In the genomic region with DNA sequence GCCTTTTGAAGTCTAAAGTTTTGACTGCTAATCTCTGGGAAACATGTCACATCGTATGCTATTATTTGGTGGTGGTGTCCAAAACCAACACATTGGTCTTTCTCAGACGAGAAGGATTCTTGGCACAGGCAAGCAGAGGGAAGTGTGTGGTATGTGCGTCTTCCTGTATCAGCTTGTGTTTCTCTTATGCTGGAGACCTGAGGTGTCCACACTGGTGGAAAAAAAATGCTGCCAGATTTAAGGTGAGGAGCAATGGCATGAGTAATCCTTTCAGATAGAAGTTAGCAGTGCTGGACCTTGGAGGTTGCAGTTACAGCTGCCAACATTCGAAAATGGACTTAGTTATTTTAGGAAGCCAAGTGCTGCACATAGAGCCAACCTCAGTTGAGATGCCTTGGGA, we compare ENCODE assay signal across 17 cellular contexts. TPM values are rescaled to one million over a fixed set of nuclear protein-coding genes. Genes with fewer than 3 reads are reported as not detected.
DNase-seq lines count a peak whose midpoint lies in the region; ATAC-seq and TF ChIP-seq lines count a peak whose summit lies in the region.
"Had no signal": no experiment of that assay in that cellular context is flagged by ENCODE, and none has a peak within 500 bp of the region (broad histone marks: within the 10 kb centered on the region; RNA-seq: fewer than 3 reads in every experiment).

No MANE protein-coding gene starts in this region.

- no peaks in the 10 kb centered on the region for H3K9me3 Mint-ChIP-seq in activated CD4-positive, alpha-beta memory T cell treated with anti-CD3 and anti-CD28 coated beads for 36 hours
- H3K9me3 Mint-ChIP-seq: activated naive CD8-positive, alpha-beta T cell treated with anti-CD3 and anti-CD28 coated beads for 36 hours; dendritic cell treated with granulocyte-macrophage colony-stimulating factor and Interleukin-4, amounts not matched to agents 40 ng/mL and 50 ng/mL, for 4 days; naive B cell had no signal

- H3K27ac ChIP-seq in ascending aorta (peak overlapping the region; percentile 68 to 74), ovary (peak overlapping the region; percentile 42 to 73)
- H3K27ac ChIP-seq: KMS-11 had no signal

- ATAC-seq in HG03378 (IDR thresholded peaks at IDR 0.05; ENCODE audit: unreplicated experiment): no peak

- no peak for TF ChIP-seq POLR2A in ovary (IDR thresholded peaks at IDR 0.05)

- peak; percentile 61 for DNase-seq in Daoy (ENCODE audit: low read depth)
- DNase-seq in ascending aorta (ENCODE audit: low spot score in 2 of 2): peak in 1 of 2 donors; percentile 68
- DNase-seq in fibroblast of mammary gland (ENCODE audit: low read depth): peak; percentile 38
- DNase-seq in ovary: no peak
- DNase-seq in DMS 273 (lab: John Stamatoyannopoulos, UW; ENCODE audit: unreplicated experiment): no peak
- DNase-seq in activated CD4-positive, alpha-beta memory T cell treated with anti-CD3 and anti-CD28 coated beads for 36 hours: no peak
- no peak for DNase-seq in putamen (ENCODE audit: low spot score)
- DNase-seq: activated CD4-positive, alpha-beta T cell treated with anti-CD3 and anti-CD28 coated beads for 4 hours; activated naive CD8-positive, alpha-beta T cell treated with anti-CD3 and anti-CD28 coated beads for 36 hours; activated T-cell treated with anti-CD3 and anti-CD28 coated beads, Interleukin-2, amount 50 U/mL, for 1 hour; naive B cell; NCI-H187 treated with DMSO at 0.1 percent for 48 hours; NCI-H526 treated with DMSO at 0.1 percent for 48 hours; SIG-M5 had no signal

- WGBS in ovary, 3 donors: 2 to 7% (median 4%) methylated on average over 4 of the region's 4 CpGs

- H3K27me3 Mint-ChIP-seq in activated CD4-positive, alpha-beta memory T cell treated with anti-CD3 and anti-CD28 coated beads for 36 hours: peaks cover 28% of the 10 kb centered on the region

- TF ChIP-seq CTCF in ascending aorta (IDR thresholded peaks at IDR 0.05) (no peak), fibroblast of mammary gland (conservative IDR thresholded peaks at IDR 0.05; ENCODE audit: control insufficient read depth, insufficient read depth, low read depth, low read length) (no peak), ovary (IDR thresholded peaks at IDR 0.05) (no peak)

- TF ChIP-seq EP300 in ovary (IDR thresholded peaks at IDR 0.05): no peak

- H3K4me3 ChIP-seq in ascending aorta: no peak overlapping the region
- H3K4me3 ChIP-seq in fibroblast of mammary gland (ENCODE audit: control insufficient read depth, low read depth, low read length): no peak overlapping the region
- H3K4me3 ChIP-seq in ovary: no peak overlapping the region

- intact Hi-C loops in ascending aorta (cut with DNase I) (loop anchor here (5.0 kb wide), 1 partner anchor 38 kb away; no protein-coding TSS in a partner anchor), ovary (cut with DNase I) (no loop called here)
- intact Hi-C loops in activated CD4-positive, alpha-beta memory T cell treated with anti-CD3 and anti-CD28 coated beads for 36 hours (cut with micrococcal nuclease): no loop called here

- H3K27me3 ChIP-seq in ascending aorta: no peaks in the 10 kb centered on the region
- H3K27me3 ChIP-seq in ovary: no peaks in the 10 kb centered on the region

- H3K4me3 Mint-ChIP-seq in activated CD4-positive, alpha-beta memory T cell treated with anti-CD3 and anti-CD28 coated beads for 36 hours: no peak overlapping the region
- H3K4me3 Mint-ChIP-seq: activated naive CD8-positive, alpha-beta T cell treated with anti-CD3 and anti-CD28 coated beads for 36 hours; dendritic cell treated with granulocyte-macrophage colony-stimulating factor and Interleukin-4, amounts not matched to agents 40 ng/mL and 50 ng/mL, for 4 days; naive B cell had no signal

- CTCF ChIA-PET in activated CD4-positive, alpha-beta memory T cell treated with anti-CD3 and anti-CD28 coated beads for 36 hours (lab: Charles Lee): interaction anchor here (0.7 kb wide), 1 partner anchor 675 kb away, joined by 3 read pairs; no protein-coding TSS in a partner anchor

- H3K9me3 ChIP-seq in ascending aorta: no peaks in the 10 kb centered on the region
- no peaks in the 10 kb centered on the region for H3K9me3 ChIP-seq in ovary

- H3K36me3 ChIP-seq in ascending aorta (no peaks in the 10 kb centered on the region), ovary (no peaks in the 10 kb centered on the region)

- H3K36me3 Mint-ChIP-seq in activated CD4-positive, alpha-beta memory T cell treated with anti-CD3 and anti-CD28 coated beads for 36 hours: no peaks in the 10 kb centered on the region
- H3K36me3 Mint-ChIP-seq: activated naive CD8-positive, alpha-beta T cell treated with anti-CD3 and anti-CD28 coated beads for 36 hours; naive B cell had no signal

- POLR2A ChIA-PET in activated CD4-positive, alpha-beta memory T cell treated with anti-CD3 and anti-CD28 coated beads for 36 hours (lab: Charles Lee): interaction anchor here (0.6 kb wide), 1 partner anchor 587 kb away, joined by 3 read pairs; no protein-coding TSS in a partner anchor

- H3K4me1 Mint-ChIP-seq in activated CD4-positive, alpha-beta memory T cell treated with anti-CD3 and anti-CD28 coated beads for 36 hours (ENCODE audit: low read depth): no peaks in the 10 kb centered on the region

- H3K27ac Mint-ChIP-seq in activated CD4-positive, alpha-beta memory T cell treated with anti-CD3 and anti-CD28 coated beads for 36 hours: no peak overlapping the region
- H3K27ac Mint-ChIP-seq: activated naive CD8-positive, alpha-beta T cell treated with anti-CD3 and anti-CD28 coated beads for 36 hours; dendritic cell treated with granulocyte-macrophage colony-stimulating factor and Interleukin-4, amounts not matched to agents 40 ng/mL and 50 ng/mL, for 4 days had no signal

- H3K4me1 ChIP-seq in ascending aorta (peaks cover 9 to 31% of the 10 kb centered on the region in 2 donors), ovary (ENCODE audit: insufficient read depth) (peaks cover 24% of the 10 kb centered on the region)

RNA-seq across cellular contexts. Expression of a gene that starts 11.7 kb away (rescaled TPM):
- total RNA-seq in Daoy (2014; rRNA removed; shearing (Covaris generic)): 147 and 173 TPM in 2 replicates
- total RNA-seq in ascending aorta: 175 TPM
- total RNA-seq in ovary: 1,000 to 10,000 TPM in 1 of 7 donors, 100 to 1,000 TPM in 6; 300 to 1,049 (median 495) TPM
- 100 to 1,000 TPM; 320 to 628 TPM for polyA plus RNA-seq in ovary
- 1 to 10 TPM; 1.3 to 1.5 TPM for total RNA-seq in activated CD4-positive, alpha-beta memory T cell treated with anti-CD3 and anti-CD28 coated beads for 36 hours

Comparison
In these comparisons a context has a peak if more than half of its experiments do, and no peak if none do; other contexts are left out.
1. DNase-seq: peak in Daoy (single experiment) and fibroblast of mammary gland (single experiment); none in ovary (0 of 5), DMS 273 (single experiment), activated CD4-positive, alpha-beta memory T cell treated with anti-CD3 and anti-CD28 coated beads for 36 hours (single experiment) and putamen (single experiment).
2. RNA of a gene that starts 11.7 kb away (total RNA-seq): 300 to 1,049 TPM in ovary, 175 TPM in ascending aorta (single experiment) and 147 to 173 TPM in Daoy; 1.3 to 1.5 TPM in activated CD4-positive, alpha-beta memory T cell treated with anti-CD3 and anti-CD28 coated beads for 36 hours; every median in the first group is over 10 times any median in the second.